ENCODE assay signal across 10 cellular contexts in genomic region chr11:124747406-124748099, GRCh38. TPM values are rescaled to one million over a fixed set of nuclear protein-coding genes. Genes with fewer than 3 reads are reported as not detected.
DNase-seq lines count a peak whose midpoint lies in the region; ATAC-seq and TF ChIP-seq lines count a peak whose summit lies in the region.
"Had no signal": no experiment of that assay in that cellular context is flagged by ENCODE, and none has a peak within 500 bp of the region (broad histone marks: within the 10 kb centered on the region; RNA-seq: fewer than 3 reads in every experiment).

No MANE protein-coding gene starts in this region.

- H3K9me3 Mint-ChIP-seq in activated T-cell treated with anti-CD3 and anti-CD28 coated beads, Interleukin-2, amount 50 U/mL, for 24 hours, result no peaks in the 10 kb centered on the region
- no peaks in the 10 kb centered on the region for H3K9me3 Mint-ChIP-seq in stimulated activated effector memory CD8-positive, alpha-beta T cell treated with anti-CD3 and anti-CD28 coated beads, Interleukin-12 subunit alpha, Interleukin-12 subunit beta, amount 100 ng/mL, for 72 hours

- peaks cover 4% of the 10 kb centered on the region for H3K36me3 Mint-ChIP-seq in activated T-cell treated with anti-CD3 and anti-CD28 coated beads, Interleukin-2, amount 50 U/mL, for 24 hours (ENCODE audit: low read depth)
- no peaks in the 10 kb centered on the region for H3K36me3 Mint-ChIP-seq in stimulated activated effector memory CD8-positive, alpha-beta T cell treated with anti-CD3 and anti-CD28 coated beads, Interleukin-12 subunit alpha, Interleukin-12 subunit beta, amount 100 ng/mL, for 72 hours

- no peak overlapping the region for H2AFZ ChIP-seq in SU-DHL-6 (ENCODE audit: low read depth, low read length, severe bottlenecking)

- H3K27ac Mint-ChIP-seq in activated T-cell treated with anti-CD3 and anti-CD28 coated beads, Interleukin-2, amount 50 U/mL, for 24 hours, result no peak overlapping the region
- no peak overlapping the region for H3K27ac Mint-ChIP-seq in stimulated activated effector memory CD8-positive, alpha-beta T cell treated with anti-CD3 and anti-CD28 coated beads, Interleukin-12 subunit alpha, Interleukin-12 subunit beta, amount 100 ng/mL, for 72 hours

- TF ChIP-seq CTCF in SU-DHL-6 (IDR thresholded peaks at IDR 0.05; ENCODE audit: insufficient read depth, low read length, poor library complexity, severe bottlenecking) (no peak), esophagus squamous epithelium (IDR thresholded peaks at IDR 0.05) (no peak)

- H3K4me1 ChIP-seq in esophagus squamous epithelium, result peaks cover 24 to 56% (median 31%) of the 10 kb centered on the region in 3 donors

- ATAC-seq in stimulated activated effector memory CD8-positive, alpha-beta T cell treated with anti-CD3 and anti-CD28 coated beads, Interleukin-12 subunit alpha, Interleukin-12 subunit beta, amount 100 ng/mL, for 72 hours, result no peak
- ATAC-seq in HG03135 (IDR thresholded peaks at IDR 0.05; ENCODE audit: unreplicated experiment) (no peak), GM19324 (IDR thresholded peaks at IDR 0.05; ENCODE audit: low FRiP score, unreplicated experiment) (no peak)

- H3K79me2 ChIP-seq in SU-DHL-6 (ENCODE audit: insufficient read depth, low read length), result no peaks in the 10 kb centered on the region

- H3K4me3 ChIP-seq in SU-DHL-6 (ENCODE audit: insufficient read depth, low read length, poor library complexity, severe bottlenecking), result no peak overlapping the region
- peak overlapping the region in 3 of 4 donors; percentile 51 to 74 (median 59) for H3K4me3 ChIP-seq in esophagus squamous epithelium

- DNase-seq in activated T-cell treated with anti-CD3 and anti-CD28 coated beads, Interleukin-2, amount 50 U/mL, for 24 hours, result no peak
- DNase-seq in activated T-cell treated with anti-CD3 and anti-CD28 coated beads, Interleukin-2, amount 50 U/mL, for 1 hour, result no peak
- DNase-seq in esophagus squamous epithelium (lab: John Stamatoyannopoulos, UW) (no peak), hippocampal formation (lab: John Stamatoyannopoulos, UW) (no peak)
- DNase-seq in stimulated activated effector memory CD8-positive, alpha-beta T cell treated with anti-CD3 and anti-CD28 coated beads, Interleukin-12 subunit alpha, Interleukin-12 subunit beta, amount 100 ng/mL, for 72 hours (ENCODE audit: low spot score in 2 of 2), result no peak

- H4K20me1 ChIP-seq in SU-DHL-6 (ENCODE audit: low read depth, low read length), result no peaks in the 10 kb centered on the region

- H3K27me3 Mint-ChIP-seq in activated T-cell treated with anti-CD3 and anti-CD28 coated beads, Interleukin-2, amount 50 U/mL, for 24 hours, result peaks cover 3% of the 10 kb centered on the region

- H3K36me3 ChIP-seq in SU-DHL-6 (ENCODE audit: low read length) (no peaks in the 10 kb centered on the region), esophagus squamous epithelium (no peaks in the 10 kb centered on the region)

- H3K4me2 ChIP-seq in SU-DHL-6 (ENCODE audit: low read depth, low read length, poor library complexity, severe bottlenecking), result peak overlapping the region; percentile 81

- no peaks in the 10 kb centered on the region for H3K9me2 ChIP-seq in SU-DHL-6 (replicated peaks; ENCODE audit: insufficient read depth, low read length)

- WGBS in esophagus squamous epithelium, 2 donors, result 68 to 70% methylated on average over 11 to 14 of the region's 14 CpGs

- intact Hi-C loops in esophagus squamous epithelium (cut with DNase I), result no loop called here

- H3K4me1 Mint-ChIP-seq in activated T-cell treated with anti-CD3 and anti-CD28 coated beads, Interleukin-2, amount 50 U/mL, for 24 hours (ENCODE audit: low read depth), result peaks cover 12% of the 10 kb centered on the region
- H3K4me1 Mint-ChIP-seq in stimulated activated effector memory CD8-positive, alpha-beta T cell treated with anti-CD3 and anti-CD28 coated beads, Interleukin-12 subunit alpha, Interleukin-12 subunit beta, amount 100 ng/mL, for 72 hours, result peaks cover 13% of the 10 kb centered on the region

- TF ChIP-seq POLR2A in esophagus squamous epithelium (IDR thresholded peaks at IDR 0.05), result no peak

- peaks cover 8% of the 10 kb centered on the region; the same call in 1 of the 2 replicates for H3F3A ChIP-seq in SU-DHL-6 (ENCODE audit: insufficient read depth)

- no peak overlapping the region for H3K27ac ChIP-seq in SU-DHL-6 (ENCODE audit: low read depth, low read length)
- H3K27ac ChIP-seq in esophagus squamous epithelium, result peak overlapping the region; percentile 63 to 83 (median 78)
- H3K27ac ChIP-seq: SK-N-MC had no signal

- H3K9me3 ChIP-seq in SU-DHL-6 (ENCODE audit: insufficient read depth, low read length) (no peaks in the 10 kb centered on the region), esophagus squamous epithelium (no peaks in the 10 kb centered on the region)

- H3K27me3 ChIP-seq in SU-DHL-6 (ENCODE audit: low read length) (no peaks in the 10 kb centered on the region), esophagus squamous epithelium (peaks cover 0 to 93% (median 1%) of the 10 kb centered on the region in 4 donors)

- peak overlapping the region; percentile 86 for H3K4me3 Mint-ChIP-seq in activated T-cell treated with anti-CD3 and anti-CD28 coated beads, Interleukin-2, amount 50 U/mL, for 24 hours
- H3K4me3 Mint-ChIP-seq in stimulated activated effector memory CD8-positive, alpha-beta T cell treated with anti-CD3 and anti-CD28 coated beads, Interleukin-12 subunit alpha, Interleukin-12 subunit beta, amount 100 ng/mL, for 72 hours, result peak overlapping the region; percentile 89

- H3K9ac ChIP-seq in SU-DHL-6 (ENCODE audit: low read length), result no peak overlapping the region

RNA-seq across cellular contexts. Expression of gene VSIG2, which starts 4.5 kb away (rescaled TPM):
- 10 to 100 TPM in 1 of 4 donors, 1 to 10 TPM in 3; 5.1 to 10.2 (median 7.6) TPM for total RNA-seq in esophagus squamous epithelium
- total RNA-seq: fibroblast of lung had no signal

RNA-seq across cellular contexts. Expression of gene NRGN, which starts 7.8 kb away (rescaled TPM):
- 1 to 10 TPM in 3 of 4 donors, under 1 TPM in 1; 0.83 to 5.0 (median 1.5) TPM for total RNA-seq in esophagus squamous epithelium

RNA-seq across cellular contexts. Expression of gene ESAM, which starts 14.5 kb away (rescaled TPM):
- 10 to 100 TPM in 2 of 4 donors, 1 to 10 TPM in 2; 5.6 to 23.1 (median 9.7) TPM for total RNA-seq in esophagus squamous epithelium

RNA-seq across cellular contexts. Expression of gene MSANTD2, which starts 52.7 kb away (rescaled TPM):
- total RNA-seq in esophagus squamous epithelium, result 10 to 100 TPM in 1 of 4 donors, 1 to 10 TPM in 3; 5.2 to 16.4 (median 6.7) TPM
